Comparison of ENCODE assay signal across 8 cellular contexts in genomic region chr11:6755303-6755952, GRCh38. TPM values are rescaled to one million over a fixed set of nuclear protein-coding genes. Genes with fewer than 3 reads are reported as not detected.
DNase-seq lines count a peak whose midpoint lies in the region; ATAC-seq and TF ChIP-seq lines count a peak whose summit lies in the region.

No MANE protein-coding gene starts in this region.

- no peaks in the 10 kb centered on the region for H3K9me3 ChIP-seq in lung (ENCODE audit: control insufficient read depth in 2 of 2, insufficient read depth in 1 of 2, low read length in 1 of 2)

- ATAC-seq in lung (ENCODE audit: insufficient read depth, low FRiP score): no peak

- no peaks in the 10 kb centered on the region for H3K4me1 ChIP-seq in lung (ENCODE audit: control insufficient read depth in 2 of 2, insufficient read depth in 2 of 2, low read length in 2 of 2)

- peak; percentile 54 for TF ChIP-seq CTCF in lung (IDR thresholded peaks at IDR 0.05; ENCODE audit: control extremely low read depth, extremely low read depth)

- no peak overlapping the region for H3K27ac ChIP-seq in lung (ENCODE audit: low read depth in 1 of 2, low read length in 1 of 2)

- DNase-seq in NCI-H345 (lab: John Stamatoyannopoulos, UW) (peak; percentile 44), NCI-H345 treated with DMSO at 0.1 percent for 48 hours (lab: John Stamatoyannopoulos, UW; ENCODE audit: unreplicated experiment) (no peak), H4 (ENCODE audit: low spot score) (peak; percentile 35), SK-MEL-5 (ENCODE audit: low read depth, low spot score) (peak; percentile 67), dedifferentiated amniotic fluid mesenchymal stem cell (ENCODE audit: extremely low spot score) (peak; percentile 48), lung (ENCODE audit: low spot score) (no peak), GOT3 (lab: John Stamatoyannopoulos, UW) (no peak), UCSD-AML1 (lab: John Stamatoyannopoulos, UW; ENCODE audit: unreplicated experiment) (no peak)

- in situ Hi-C loops in SK-MEL-5 (cut with HindIII; ENCODE audit: low pct_unique_long_range_greater_than_20kb, low sequenced_read_pairs): no loop called here

- WGBS in lung, 2 donors: 11 to 16% methylated on average over 5 of the region's 5 CpGs

- no peaks in the 10 kb centered on the region for H3K36me3 ChIP-seq in lung (ENCODE audit: control insufficient read depth in 2 of 2, insufficient read depth in 2 of 2, low read length in 2 of 2)

- H3K4me3 ChIP-seq in lung: no peak overlapping the region

- no peaks in the 10 kb centered on the region for H3K27me3 ChIP-seq in lung (ENCODE audit: control insufficient read depth, insufficient read depth)

RNA-seq across cellular contexts. Expression of gene OR2AG2, which starts 16.3 kb away (rescaled TPM):
- total RNA-seq in H4 (2014; rRNA removed; shearing (Covaris generic)): 0.06 and 0.84 TPM in 2 replicates
- total RNA-seq in SK-MEL-5 (2014; rRNA removed; shearing (Covaris generic)): 0.08 and 0.61 TPM in 2 replicates
- polyA plus RNA-seq in SK-MEL-5 (2015; cell fraction: cytosol; rRNA removed): 0.10 and 0.11 TPM in 2 replicates
- 0.07 TPM in 1 of 2 replicates, not detected in the other for polyA plus RNA-seq in SK-MEL-5 (2015; cell fraction: nucleus; rRNA removed)
- under 1 TPM; 0.06 to 0.18 TPM for total RNA-seq in lung
- under 1 TPM in 1 of 2 donors, not detected in 1; 0.01 TPM for polyA plus RNA-seq in lung

RNA-seq across cellular contexts. Expression of gene OR2AG1, which starts 27.4 kb away (rescaled TPM):
- not detected in 2 replicates for total RNA-seq in H4 (2014; rRNA removed; shearing (Covaris generic))
- total RNA-seq in SK-MEL-5 (2014; rRNA removed; shearing (Covaris generic)): not detected in 2 replicates
- polyA plus RNA-seq in SK-MEL-5 (2015; cell fraction: cytosol; rRNA removed): not detected in 2 replicates
- not detected in 2 replicates for polyA plus RNA-seq in SK-MEL-5 (2015; cell fraction: nucleus; rRNA removed)
- total RNA-seq in lung: not detected
- not detected for polyA plus RNA-seq in lung

RNA-seq across cellular contexts. Expression of gene OR6A2, which starts 44.1 kb away (rescaled TPM):
- 0.43 TPM in 1 of 2 replicates, not detected in the other for total RNA-seq in H4 (2014; rRNA removed; shearing (Covaris generic))
- 0.05 and 0.11 TPM in 2 replicates for total RNA-seq in SK-MEL-5 (2014; rRNA removed; shearing (Covaris generic))
- 0.01 TPM in 1 of 2 replicates, not detected in the other for polyA plus RNA-seq in SK-MEL-5 (2015; cell fraction: cytosol; rRNA removed)
- 0.19 TPM in 1 of 2 replicates, not detected in the other for polyA plus RNA-seq in SK-MEL-5 (2015; cell fraction: nucleus; rRNA removed)
- total RNA-seq in lung: under 1 TPM; 0.21 to 0.23 TPM
- not detected for polyA plus RNA-seq in lung

Comparison
In these comparisons a context has a peak if more than half of its experiments do, and no peak if none do; other contexts are left out.
1. DNase-seq: peak in NCI-H345 (single experiment), H4 (single experiment), SK-MEL-5 (single experiment) and dedifferentiated amniotic fluid mesenchymal stem cell (single experiment); none in NCI-H345 treated with DMSO at 0.1 percent for 48 hours (single experiment), lung (single experiment), GOT3 (single experiment) and UCSD-AML1 (single experiment).